9 cellular contexts compared by ENCODE assay signal in genomic region chr2:197198890-197199289, GRCh38.
A peak's percentile ranks its signal among the peaks of the same experiment; 100 is the strongest.
DNase-seq lines count a peak whose midpoint lies in the region; ATAC-seq and TF ChIP-seq lines count a peak whose summit lies in the region.
"Had no signal": no experiment of that assay in that cellular context is flagged by ENCODE, and none has a peak within 500 bp of the region (broad histone marks: within the 10 kb centered on the region; RNA-seq: fewer than 3 reads in every experiment).

No MANE protein-coding gene starts in this region.

- H3K9me3 ChIP-seq in adrenal gland (replicated peaks in 1 of 3) = no peaks in the 10 kb centered on the region
- H3K9me3 ChIP-seq in osteoblast (ENCODE audit: low read depth, low read length) = no peaks in the 10 kb centered on the region
- no peaks in the 10 kb centered on the region for H3K9me3 ChIP-seq in transverse colon
- H3K9me3 ChIP-seq: SJSA1 had no signal

- H3K79me2 ChIP-seq in osteoblast (ENCODE audit: insufficient read depth, low read length) = no peaks in the 10 kb centered on the region

- no peaks in the 10 kb centered on the region for H4K20me1 ChIP-seq in osteoblast (ENCODE audit: insufficient read depth, low read length)

- in situ Hi-C loops in transverse colon (cut with MboI; ENCODE audit: low pct_ligation_motif_present in 1 of 4, low pct_unique_long_range_greater_than_20kb in 1 of 4, low sequenced_read_pairs in 3 of 4) = loop anchor here in 1 of 4 donors (25.0 kb wide), 1 partner anchor 113 kb away; the partner anchor contains the start of gene ANKRD44

- TF ChIP-seq EP300 in transverse colon (IDR thresholded peaks at IDR 0.05; ENCODE audit: low read depth) = no peak

- intact Hi-C loops in adrenal gland (cut with DNase I) (no loop called here), transverse colon (cut with DNase I; ENCODE audit: low total_unique reads) (no loop called here)

- 63 to 77% (median 67%) methylated on average over 12 of the region's 12 CpGs for WGBS in adrenal gland, 4 donors
- WGBS in transverse colon (ENCODE audit: low coverage in 1 of 2), 2 donors = 54 to 71% methylated on average over 3 to 12 of the region's 12 CpGs

- H3K27me3 ChIP-seq in adrenal gland = no peaks in the 10 kb centered on the region
- no peaks in the 10 kb centered on the region for H3K27me3 ChIP-seq in osteoblast (ENCODE audit: insufficient read depth, low read length)
- H3K27me3 ChIP-seq in transverse colon = no peaks in the 10 kb centered on the region
- H3K27me3 ChIP-seq: SJSA1 had no signal

- H3K36me3 ChIP-seq in adrenal gland (replicated peaks in 1 of 2) (no peaks in the 10 kb centered on the region), osteoblast (ENCODE audit: insufficient read depth, low read length) (no peaks in the 10 kb centered on the region), transverse colon (no peaks in the 10 kb centered on the region)
- H3K36me3 ChIP-seq: SJSA1 had no signal

- peaks cover 6 to 36% of the 10 kb centered on the region in 2 donors for H3K4me1 ChIP-seq in adrenal gland (replicated peaks in 1 of 2)
- peaks cover 5% of the 10 kb centered on the region for H3K4me1 ChIP-seq in osteoblast (ENCODE audit: insufficient read depth, low read length)
- peaks cover 4 to 37% (median 10%) of the 10 kb centered on the region in 4 donors for H3K4me1 ChIP-seq in transverse colon
- H3K4me1 ChIP-seq: SJSA1 had no signal

- H3K4me2 ChIP-seq in osteoblast (ENCODE audit: insufficient read depth, low read length) = no peak overlapping the region

- no peak for TF ChIP-seq POLR2A in adrenal gland (IDR thresholded peaks at IDR 0.05)
- TF ChIP-seq POLR2A in transverse colon (IDR thresholded peaks at IDR 0.05) = peak; percentile 35

- peak overlapping the region in 1 of 4 donors; percentile 15 for H3K4me3 ChIP-seq in adrenal gland
- no peak overlapping the region for H3K4me3 ChIP-seq in osteoblast (ENCODE audit: insufficient read depth, low read length)
- peak overlapping the region in 1 of 4 donors; percentile 20 for H3K4me3 ChIP-seq in transverse colon
- H3K4me3 ChIP-seq: SJSA1 had no signal

- DNase-seq in T-helper 2 cell (peak; percentile 47 to 100 (median 87)), adrenal gland (peak in 6 of 7 donors; percentile 24 to 66 (median 42)), osteoblast (ENCODE audit: insufficient read length, low spot score, missing footprints) (no peak), transverse colon (peak; percentile 79), HPDE6-E6E7 (ENCODE audit: extremely low spot score) (no peak), SHP77 treated with DMSO at 0.1 percent for 48 hours (lab: John Stamatoyannopoulos, UW) (no peak)

- TF ChIP-seq CTCF in adrenal gland (IDR thresholded peaks at IDR 0.05) = no peak
- TF ChIP-seq CTCF in osteoblast (IDR thresholded peaks at IDR 0.05; ENCODE audit: extremely low read depth, low read depth, low read length) = no peak
- no peak for TF ChIP-seq CTCF in transverse colon (IDR thresholded peaks at IDR 0.05)

- peak overlapping the region; percentile 35 for H2AFZ ChIP-seq in osteoblast (ENCODE audit: low read length)

- ATAC-seq in GM19023 (IDR thresholded peaks at IDR 0.05; ENCODE audit: unreplicated experiment) (peak; percentile 99), HG03103 (IDR thresholded peaks at IDR 0.05; ENCODE audit: low read depth, unreplicated experiment) (peak; percentile 97)

- no peak overlapping the region for H3K27ac ChIP-seq in adrenal gland
- H3K27ac ChIP-seq in osteoblast (ENCODE audit: low read depth, low read length) = no peak overlapping the region
- H3K27ac ChIP-seq in transverse colon = peak overlapping the region; percentile 56 to 73 (median 63)
- H3K27ac ChIP-seq: SJSA1 had no signal

Comparison
In these comparisons a context has a peak if more than half of its experiments do, and no peak if none do; other contexts are left out.
1. DNase-seq: peak in T-helper 2 cell (5 of 5), adrenal gland (6 of 7) and transverse colon (single experiment); none in osteoblast (single experiment), HPDE6-E6E7 (single experiment) and SHP77 treated with DMSO at 0.1 percent for 48 hours (single experiment).
2. H3K27ac ChIP-seq: peak in transverse colon (4 of 4); none in adrenal gland (0 of 5) and osteoblast (single experiment).